12 cellular contexts compared by ENCODE assay signal in genomic region chr14:90696728-90697127, GRCh38.
DNase-seq lines count a peak whose midpoint lies in the region; ATAC-seq and TF ChIP-seq lines count a peak whose summit lies in the region.
"Had no signal": no experiment of that assay in that cellular context is flagged by ENCODE, and none has a peak within 500 bp of the region (broad histone marks: within the 10 kb centered on the region; RNA-seq: fewer than 3 reads in every experiment).

No MANE protein-coding gene starts in this region.

- no peak for ATAC-seq in Right ventricle myocardium inferior

- TF ChIP-seq CTCF in right atrium auricular region (IDR thresholded peaks at IDR 0.05) (no peak), glutamatergic neuron (IDR thresholded peaks at IDR 0.05; ENCODE audit: partially characterized antibody, unreplicated experiment) (no peak), prostate gland (IDR thresholded peaks at IDR 0.05) (no peak)

- H3K4me1 Mint-ChIP-seq in glutamatergic neuron (ENCODE audit: low read depth, unreplicated experiment): peaks cover 53% of the 10 kb centered on the region
- no peaks in the 10 kb centered on the region for H3K4me1 Mint-ChIP-seq in activated naive CD4-positive, alpha-beta T cell treated with anti-CD3 and anti-CD28 coated beads for 36 hours (ENCODE audit: low read depth)

- H3K27ac Mint-ChIP-seq in glutamatergic neuron (ENCODE audit: unreplicated experiment): peak overlapping the region; percentile 50
- H3K27ac Mint-ChIP-seq in activated naive CD4-positive, alpha-beta T cell treated with anti-CD3 and anti-CD28 coated beads for 36 hours: no peak overlapping the region
- H3K27ac Mint-ChIP-seq: stimulated activated naive B cell treated with anti-CD40 and anti-IgM and Interleukin-4, amounts not matched to agents 10 μg/mL and 1 μg/mL and 100 μg/mL, for 72 hours had no signal

- H3K9me3 Mint-ChIP-seq in glutamatergic neuron (ENCODE audit: unreplicated experiment): peaks cover 4% of the 10 kb centered on the region
- H3K9me3 Mint-ChIP-seq in activated naive CD4-positive, alpha-beta T cell treated with anti-CD3 and anti-CD28 coated beads for 36 hours: no peaks in the 10 kb centered on the region
- H3K9me3 Mint-ChIP-seq: naive thymus-derived CD4-positive, alpha-beta T cell; stimulated activated naive B cell treated with anti-CD40 and anti-IgM and Interleukin-4, amounts not matched to agents 10 μg/mL and 1 μg/mL and 100 μg/mL, for 72 hours had no signal

- TF ChIP-seq POLR2A in prostate gland (IDR thresholded peaks at IDR 0.05): no peak

- no peaks in the 10 kb centered on the region for H3K36me3 Mint-ChIP-seq in glutamatergic neuron (ENCODE audit: unreplicated experiment)
- no peaks in the 10 kb centered on the region for H3K36me3 Mint-ChIP-seq in activated naive CD4-positive, alpha-beta T cell treated with anti-CD3 and anti-CD28 coated beads for 36 hours (ENCODE audit: low read depth)
- H3K36me3 Mint-ChIP-seq: naive thymus-derived CD4-positive, alpha-beta T cell; stimulated activated naive B cell treated with anti-CD40 and anti-IgM and Interleukin-4, amounts not matched to agents 10 μg/mL and 1 μg/mL and 100 μg/mL, for 72 hours had no signal

- peaks cover 0 to 33% of the 10 kb centered on the region in 2 donors for H3K4me1 ChIP-seq in right atrium auricular region
- H3K4me1 ChIP-seq in prostate gland (replicated peaks): peaks cover 17% of the 10 kb centered on the region

- no peaks in the 10 kb centered on the region for H3K27me3 ChIP-seq in right atrium auricular region
- no peaks in the 10 kb centered on the region for H3K27me3 ChIP-seq in prostate gland (replicated peaks; ENCODE audit: insufficient read depth)
- H3K27me3 ChIP-seq: right lobe of liver had no signal

- H3K9me3 ChIP-seq in right atrium auricular region (no peaks in the 10 kb centered on the region), prostate gland (no peaks in the 10 kb centered on the region)
- H3K9me3 ChIP-seq: right lobe of liver had no signal

- H3K27ac ChIP-seq in right atrium auricular region (peak overlapping the region; percentile 81 to 93), prostate gland (peak overlapping the region; percentile 67 to 72)
- H3K27ac ChIP-seq: right lobe of liver had no signal

- DNase-seq in right atrium auricular region (ENCODE audit: low spot score): no peak
- DNase-seq in Right ventricle myocardium inferior (ENCODE audit: missing footprints): no peak
- no peak for DNase-seq in glutamatergic neuron
- no peak for DNase-seq in prostate gland (ENCODE audit: low spot score)
- no peak for DNase-seq in activated CD4-positive, CD25-positive, alpha-beta regulatory T cell treated with anti-CD3 and anti-CD28 coated beads, Interleukin-2, amount 50 U/mL, for 72 hours
- no peak for DNase-seq in activated naive CD4-positive, alpha-beta T cell treated with anti-CD3 and anti-CD28 coated beads for 36 hours
- no peak for DNase-seq in T1000 (lab: John Stamatoyannopoulos, UW)
- DNase-seq in NCI-H1092 treated with DMSO at 0.1 percent for 48 hours (lab: John Stamatoyannopoulos, UW): no peak
- DNase-seq: MM.1S; naive thymus-derived CD4-positive, alpha-beta T cell; right lobe of liver; stimulated activated naive B cell treated with anti-CD40 and anti-IgM and Interleukin-4, amounts not matched to agents 10 μg/mL and 1 μg/mL and 100 μg/mL, for 72 hours had no signal

- H3K27me3 Mint-ChIP-seq in glutamatergic neuron (ENCODE audit: unreplicated experiment): no peaks in the 10 kb centered on the region
- no peaks in the 10 kb centered on the region for H3K27me3 Mint-ChIP-seq in activated naive CD4-positive, alpha-beta T cell treated with anti-CD3 and anti-CD28 coated beads for 36 hours (ENCODE audit: low read depth)
- H3K27me3 Mint-ChIP-seq: naive thymus-derived CD4-positive, alpha-beta T cell; stimulated activated naive B cell treated with anti-CD40 and anti-IgM and Interleukin-4, amounts not matched to agents 10 μg/mL and 1 μg/mL and 100 μg/mL, for 72 hours had no signal

- H3K4me3 ChIP-seq in right atrium auricular region: no peak overlapping the region
- no peak overlapping the region for H3K4me3 ChIP-seq in prostate gland
- H3K4me3 ChIP-seq: right lobe of liver had no signal

- CTCF ChIA-PET in activated naive CD4-positive, alpha-beta T cell treated with anti-CD3 and anti-CD28 coated beads for 36 hours (lab: Charles Lee): interaction anchor here (0.8 to 2.8 kb wide), 50 partner anchors 10 to 441 kb away, joined by 3 to 20 read pairs (median 5); no protein-coding TSS in a partner anchor

- intact Hi-C loops in Right ventricle myocardium inferior (cut with DNase I) (loop anchor here (1.0 to 5.0 kb wide), 6 partner anchors 69 to 394 kb away; no protein-coding TSS in a partner anchor), prostate gland (cut with DNase I) (loop anchor here (1.0 to 5.0 kb wide), 4 partner anchors 61 to 394 kb away; no protein-coding TSS in a partner anchor)
- intact Hi-C loops in activated naive CD4-positive, alpha-beta T cell treated with anti-CD3 and anti-CD28 coated beads for 36 hours (cut with micrococcal nuclease): loop anchor here (1.0 to 2.0 kb wide), 5 partner anchors 62 to 395 kb away; no protein-coding TSS in a partner anchor

- H3K36me3 ChIP-seq in right atrium auricular region (no peaks in the 10 kb centered on the region), prostate gland (no peaks in the 10 kb centered on the region)

- H3K4me3 Mint-ChIP-seq in glutamatergic neuron (ENCODE audit: unreplicated experiment): no peak overlapping the region
- no peak overlapping the region for H3K4me3 Mint-ChIP-seq in activated naive CD4-positive, alpha-beta T cell treated with anti-CD3 and anti-CD28 coated beads for 36 hours
- H3K4me3 Mint-ChIP-seq: naive thymus-derived CD4-positive, alpha-beta T cell; stimulated activated naive B cell treated with anti-CD40 and anti-IgM and Interleukin-4, amounts not matched to agents 10 μg/mL and 1 μg/mL and 100 μg/mL, for 72 hours had no signal

- WGBS in prostate gland: 19% methylated on average over 4 of the region's 4 CpGs
